7 cellular contexts compared by ENCODE assay signal in the genomic region with DNA sequence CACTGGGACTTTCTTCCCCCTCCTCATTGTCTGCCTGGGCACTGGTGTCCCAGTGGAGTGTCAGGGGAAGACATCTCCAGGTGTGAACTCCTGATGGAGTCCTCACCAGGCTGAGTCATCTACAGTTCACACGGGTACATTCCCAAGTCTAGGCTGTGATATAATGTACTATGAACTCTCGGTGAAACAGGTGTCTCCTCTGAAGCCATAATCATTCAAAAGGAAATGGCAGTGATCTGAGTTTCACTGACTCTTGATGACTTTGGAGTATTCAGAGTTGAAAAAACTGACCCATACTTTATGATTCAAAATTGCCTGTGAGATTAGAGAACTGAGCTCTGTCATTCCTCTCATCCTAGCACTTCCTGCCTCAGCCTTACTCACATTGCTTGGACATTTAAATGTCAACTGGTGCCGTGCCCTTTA. TPM values are rescaled to one million over a fixed set of nuclear protein-coding genes. Genes with fewer than 3 reads are reported as not detected.
DNase-seq lines count a peak whose midpoint lies in the region; ATAC-seq and TF ChIP-seq lines count a peak whose summit lies in the region.

No MANE protein-coding gene starts in this region.

- CTCF ChIA-PET in SK-N-SH (lab: Yijun Ruan, JAX): interaction anchor here (1.1 kb wide), 1 partner anchor 30 kb away, joined by 4 read pairs; no protein-coding TSS in a partner anchor

- H3K27ac ChIP-seq in SK-N-SH (ENCODE audit: low read depth in 2 of 2, low read length in 1 of 2) (peak overlapping the region in 1 of 2 experiments; percentile 14; a peak in 2 of 4 replicates), smooth muscle cell (ENCODE audit: low read depth) (peak overlapping the region; percentile 98), coronary artery (no peak overlapping the region)

- no peak for TF ChIP-seq RAD21 in SK-N-SH (IDR thresholded peaks at IDR 0.05; ENCODE audit: low read length)

- peak; percentile 31 for ATAC-seq in GM19328 (IDR thresholded peaks at IDR 0.05; ENCODE audit: unreplicated experiment)
- peak; percentile 52 for ATAC-seq in HG02943 (IDR thresholded peaks at IDR 0.05; ENCODE audit: low read depth, unreplicated experiment)

- POLR2A ChIA-PET in SK-N-SH (lab: Yijun Ruan, JAX): no interaction called here

- H3K4me2 ChIP-seq in SK-N-SH: no peak overlapping the region
- peak overlapping the region; percentile 54 for H3K4me2 ChIP-seq in smooth muscle cell

- 12% methylated on average over 3 of the region's 3 CpGs for WGBS in SK-N-SH (ENCODE audit: low lambda C conversion rate)
- 28% methylated on average over 3 of the region's 3 CpGs for WGBS in smooth muscle cell (ENCODE audit: low lambda C conversion rate)

- H3K9me3 ChIP-seq in SK-N-SH (no peaks in the 10 kb centered on the region), smooth muscle cell (replicated peaks; ENCODE audit: low read depth) (no peaks in the 10 kb centered on the region)

- no peak overlapping the region for H3K4me3 ChIP-seq in SK-N-SH (ENCODE audit: low read depth in 2 of 2, low read length in 1 of 2)
- H3K4me3 ChIP-seq in smooth muscle cell: no peak overlapping the region
- H3K4me3 ChIP-seq in coronary artery: no peak overlapping the region

- H2AFZ ChIP-seq in SK-N-SH (ENCODE audit: low read depth) (peak overlapping the region; percentile 63), smooth muscle cell (ENCODE audit: low read depth) (no peak overlapping the region)

- no peaks in the 10 kb centered on the region for H3K27me3 ChIP-seq in SK-N-SH (ENCODE audit: insufficient read depth)
- no peaks in the 10 kb centered on the region for H3K27me3 ChIP-seq in smooth muscle cell (ENCODE audit: low read depth)

- no peaks in the 10 kb centered on the region for H3F3A ChIP-seq in SK-N-SH (replicated peaks; ENCODE audit: insufficient read depth)
- H3F3A ChIP-seq in smooth muscle cell (ENCODE audit: low read depth): peaks cover 6% of the 10 kb centered on the region

- H3K9ac ChIP-seq in SK-N-SH (no peak overlapping the region), smooth muscle cell (ENCODE audit: low read depth) (peak overlapping the region; percentile 50)

- no peaks in the 10 kb centered on the region for H3K36me3 ChIP-seq in SK-N-SH (replicated peaks in 1 of 2; ENCODE audit: control insufficient read depth in 1 of 2, insufficient read depth in 2 of 2, low read length in 1 of 2)
- H3K36me3 ChIP-seq in smooth muscle cell (ENCODE audit: low read depth): no peaks in the 10 kb centered on the region

- DNase-seq in SK-N-SH (no peak), smooth muscle cell (lab: John Stamatoyannopoulos, UW; ENCODE audit: unreplicated experiment) (no peak), NCI-H2196 (lab: John Stamatoyannopoulos, UW; ENCODE audit: unreplicated experiment) (no peak), NCI-H748 treated with DMSO at 0.1 percent for 48 hours (lab: John Stamatoyannopoulos, UW) (no peak), coronary artery (ENCODE audit: low spot score) (no peak)

- H3K9me2 ChIP-seq in SK-N-SH: no peaks in the 10 kb centered on the region

- H4K20me1 ChIP-seq in SK-N-SH (ENCODE audit: insufficient read depth) (no peaks in the 10 kb centered on the region), smooth muscle cell (ENCODE audit: low read depth) (no peaks in the 10 kb centered on the region)

- TF ChIP-seq CTCF in SK-N-SH (IDR thresholded peaks at IDR 0.05) (no peak), smooth muscle cell (IDR thresholded peaks at IDR 0.05; ENCODE audit: borderline replicate concordance, insufficient read depth, poor library complexity, severe bottlenecking) (no peak), coronary artery (IDR thresholded peaks at IDR 0.05) (no peak)

- H3K4me1 ChIP-seq in SK-N-SH (ENCODE audit: control insufficient read depth in 1 of 2, insufficient read depth in 2 of 2, low read depth in 1 of 2, low read length in 1 of 2) (peaks cover 0 to 11% of the 10 kb centered on the region in 2 experiments; a peak in 1 of 4 replicates), smooth muscle cell (ENCODE audit: low read depth) (peaks cover 10% of the 10 kb centered on the region)

- no peak for TF ChIP-seq EP300 in SK-N-SH (IDR thresholded peaks at IDR 0.05; ENCODE audit: borderline replicate concordance in 1 of 2, low read depth in 1 of 2, low read length in 1 of 2)

- H3K79me2 ChIP-seq in SK-N-SH (ENCODE audit: insufficient read depth) (no peaks in the 10 kb centered on the region), smooth muscle cell (ENCODE audit: low read depth) (no peaks in the 10 kb centered on the region)

TF ChIP-seq in SK-N-SH, 30 proteins besides CTCF, POLR2A, EP300 and RAD21:
- TF ChIP-seq ELF1 (IDR thresholded peaks at IDR 0.05): no peak
- TF ChIP-seq, protein P1, sequence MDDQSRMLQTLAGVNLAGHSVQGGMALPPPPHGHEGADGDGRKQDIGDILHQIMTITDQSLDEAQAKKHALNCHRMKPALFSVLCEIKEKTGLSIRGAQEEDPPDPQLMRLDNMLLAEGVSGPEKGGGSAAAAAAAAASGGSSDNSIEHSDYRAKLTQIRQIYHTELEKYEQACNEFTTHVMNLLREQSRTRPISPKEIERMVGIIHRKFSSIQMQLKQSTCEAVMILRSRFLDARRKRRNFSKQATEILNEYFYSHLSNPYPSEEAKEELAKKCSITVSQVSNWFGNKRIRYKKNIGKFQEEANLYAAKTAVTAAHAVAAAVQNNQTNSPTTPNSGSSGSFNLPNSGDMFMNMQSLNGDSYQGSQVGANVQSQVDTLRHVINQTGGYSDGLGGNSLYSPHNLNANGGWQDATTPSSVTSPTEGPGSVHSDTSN (IDR thresholded peaks at IDR 0.05): 0 out of 2 replicates have a peak, but pooled peaks have one; percentile 7
- no peak for TF ChIP-seq MXI1 (IDR thresholded peaks at IDR 0.05; ENCODE audit: low read depth, low read length)
- TF ChIP-seq FOSL2 (IDR thresholded peaks at IDR 0.05; ENCODE audit: borderline replicate concordance, low read depth): peak; percentile 7; the same call in 1 of the 2 replicates

RNA-seq across cellular contexts. Expression of a gene that starts 9.1 kb away (rescaled TPM):
- polyA plus RNA-seq in SK-N-SH (2012; rRNA removed): 0.15 and 0.16 TPM in 2 replicates
- polyA plus RNA-seq in SK-N-SH (2012; cell fraction: cytosol; rRNA removed): 0.04 and 0.07 TPM in 2 replicates
- polyA plus RNA-seq in SK-N-SH (2012; cell fraction: nucleus; rRNA removed): 0.23 and 0.48 TPM in 2 replicates
- total RNA-seq in smooth muscle cell: 120 TPM in 2 replicates
- 35.1 and 117 TPM in 2 replicates for polyA plus RNA-seq in smooth muscle cell

Comparison
In these comparisons a context has a peak if more than half of its experiments do, and no peak if none do; other contexts are left out.
1. RNA of a gene that starts 9.1 kb away (polyA plus RNA-seq): 35.1 to 117 TPM in smooth muscle cell; 0.04 to 0.48 TPM in SK-N-SH; every median in the first group is over 10 times any median in the second.